1 cellular context compared by ENCODE assay signal in the genomic region with DNA sequence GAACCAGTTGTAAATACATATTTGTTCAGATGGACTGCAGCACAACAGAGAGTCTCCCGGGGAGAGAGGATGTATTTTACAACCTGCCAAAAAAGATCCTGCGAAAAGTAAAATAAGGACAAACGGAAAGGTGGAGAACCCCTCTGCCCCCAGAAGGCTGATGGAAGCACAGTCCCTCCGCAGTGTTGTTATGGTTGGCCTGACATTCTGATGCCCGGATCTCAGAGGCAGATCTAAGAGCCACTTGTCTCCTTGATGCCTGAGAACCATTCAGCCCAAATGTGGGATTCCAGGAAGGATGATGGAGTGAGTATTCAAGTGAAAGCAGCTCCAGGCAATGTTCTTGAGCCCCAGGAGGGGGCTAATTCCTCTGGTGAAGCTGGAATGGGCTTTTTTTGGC.
TF ChIP-seq lines count a peak whose summit lies in the region.

No MANE protein-coding gene starts in this region.

TF ChIP-seq in GM23338, 12 proteins besides CTCF, POLR2A, EP300 and RAD21 (continued from another document):
- TF ChIP-seq, protein P1, sequence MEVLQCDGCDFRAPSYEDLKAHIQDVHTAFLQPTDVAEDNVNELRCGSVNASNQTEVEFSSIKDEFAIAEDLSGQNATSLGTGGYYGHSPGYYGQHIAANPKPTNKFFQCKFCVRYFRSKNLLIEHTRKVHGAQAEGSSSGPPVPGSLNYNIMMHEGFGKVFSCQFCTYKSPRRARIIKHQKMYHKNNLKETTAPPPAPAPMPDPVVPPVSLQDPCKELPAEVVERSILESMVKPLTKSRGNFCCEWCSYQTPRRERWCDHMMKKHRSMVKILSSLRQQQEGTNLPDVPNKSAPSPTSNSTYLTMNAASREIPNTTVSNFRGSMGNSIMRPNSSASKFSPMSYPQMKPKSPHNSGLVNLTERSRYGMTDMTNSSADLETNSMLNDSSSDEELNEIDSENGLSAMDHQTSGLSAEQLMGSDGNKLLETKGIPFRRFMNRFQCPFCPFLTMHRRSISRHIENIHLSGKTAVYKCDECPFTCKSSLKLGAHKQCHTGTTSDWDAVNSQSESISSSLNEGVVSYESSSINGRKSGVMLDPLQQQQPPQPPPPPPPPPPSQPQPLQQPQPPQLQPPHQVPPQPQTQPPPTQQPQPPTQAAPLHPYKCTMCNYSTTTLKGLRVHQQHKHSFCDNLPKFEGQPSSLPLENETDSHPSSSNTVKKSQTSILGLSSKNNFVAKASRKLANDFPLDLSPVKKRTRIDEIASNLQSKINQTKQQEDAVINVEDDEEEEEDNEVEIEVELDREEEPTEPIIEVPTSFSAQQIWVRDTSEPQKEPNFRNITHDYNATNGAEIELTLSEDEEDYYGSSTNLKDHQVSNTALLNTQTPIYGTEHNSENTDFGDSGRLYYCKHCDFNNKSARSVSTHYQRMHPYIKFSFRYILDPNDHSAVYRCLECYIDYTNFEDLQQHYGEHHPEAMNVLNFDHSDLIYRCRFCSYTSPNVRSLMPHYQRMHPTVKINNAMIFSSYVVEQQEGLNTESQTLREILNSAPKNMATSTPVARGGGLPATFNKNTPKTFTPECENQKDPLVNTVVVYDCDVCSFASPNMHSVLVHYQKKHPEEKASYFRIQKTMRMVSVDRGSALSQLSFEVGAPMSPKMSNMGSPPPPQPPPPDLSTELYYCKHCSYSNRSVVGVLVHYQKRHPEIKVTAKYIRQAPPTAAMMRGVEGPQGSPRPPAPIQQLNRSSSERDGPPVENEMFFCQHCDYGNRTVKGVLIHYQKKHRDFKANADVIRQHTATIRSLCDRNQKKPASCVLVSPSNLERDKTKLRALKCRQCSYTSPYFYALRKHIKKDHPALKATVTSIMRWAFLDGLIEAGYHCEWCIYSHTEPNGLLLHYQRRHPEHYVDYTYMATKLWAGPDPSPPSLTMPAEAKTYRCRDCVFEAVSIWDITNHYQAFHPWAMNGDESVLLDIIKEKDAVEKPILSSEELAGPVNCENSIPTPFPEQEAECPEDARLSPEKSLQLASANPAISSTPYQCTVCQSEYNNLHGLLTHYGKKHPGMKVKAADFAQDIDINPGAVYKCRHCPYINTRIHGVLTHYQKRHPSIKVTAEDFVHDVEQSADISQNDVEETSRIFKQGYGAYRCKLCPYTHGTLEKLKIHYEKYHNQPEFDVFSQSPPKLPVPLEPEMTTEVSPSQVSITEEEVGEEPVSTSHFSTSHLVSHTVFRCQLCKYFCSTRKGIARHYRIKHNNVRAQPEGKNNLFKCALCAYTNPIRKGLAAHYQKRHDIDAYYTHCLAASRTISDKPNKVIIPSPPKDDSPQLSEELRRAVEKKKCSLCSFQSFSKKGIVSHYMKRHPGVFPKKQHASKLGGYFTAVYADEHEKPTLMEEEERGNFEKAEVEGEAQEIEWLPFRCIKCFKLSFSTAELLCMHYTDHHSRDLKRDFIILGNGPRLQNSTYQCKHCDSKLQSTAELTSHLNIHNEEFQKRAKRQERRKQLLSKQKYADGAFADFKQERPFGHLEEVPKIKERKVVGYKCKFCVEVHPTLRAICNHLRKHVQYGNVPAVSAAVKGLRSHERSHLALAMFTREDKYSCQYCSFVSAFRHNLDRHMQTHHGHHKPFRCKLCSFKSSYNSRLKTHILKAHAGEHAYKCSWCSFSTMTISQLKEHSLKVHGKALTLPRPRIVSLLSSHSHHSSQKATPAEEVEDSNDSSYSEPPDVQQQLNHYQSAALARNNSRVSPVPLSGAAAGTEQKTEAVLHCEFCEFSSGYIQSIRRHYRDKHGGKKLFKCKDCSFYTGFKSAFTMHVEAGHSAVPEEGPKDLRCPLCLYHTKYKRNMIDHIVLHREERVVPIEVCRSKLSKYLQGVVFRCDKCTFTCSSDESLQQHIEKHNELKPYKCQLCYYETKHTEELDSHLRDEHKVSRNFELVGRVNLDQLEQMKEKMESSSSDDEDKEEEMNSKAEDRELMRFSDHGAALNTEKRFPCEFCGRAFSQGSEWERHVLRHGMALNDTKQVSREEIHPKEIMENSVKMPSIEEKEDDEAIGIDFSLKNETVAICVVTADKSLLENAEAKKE (CRISPR knock-in tag; IDR thresholded peaks at IDR 0.05) = no peak
- TF ChIP-seq JUNB (IDR thresholded peaks at IDR 0.05; ENCODE audit: unreplicated experiment) = no peak
TF ChIP-seq in GM23338: peak in this region for 0.
